Comparison of ENCODE assay signal across 16 cellular contexts in the genomic region with DNA sequence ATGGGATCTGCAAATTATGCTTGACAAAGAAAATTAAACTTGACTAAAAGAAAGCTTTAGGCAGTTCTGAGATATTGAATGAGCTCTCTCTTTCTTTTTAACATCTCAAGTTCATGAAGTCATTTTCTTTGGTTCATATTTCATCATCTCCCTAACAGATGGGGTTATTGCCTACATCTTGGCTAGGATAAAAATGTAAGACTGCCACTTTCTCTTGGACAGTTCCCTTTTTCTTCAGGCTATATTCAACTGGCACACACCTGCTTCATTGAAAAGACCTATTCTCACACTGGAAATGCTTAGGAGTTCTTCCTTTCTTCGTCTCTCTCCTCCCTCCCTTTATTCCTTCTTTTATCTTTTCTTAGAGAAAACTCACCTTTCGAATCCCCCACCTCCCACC.
"Had no signal": no experiment of that assay in that cellular context is flagged by ENCODE, and none has a peak within 500 bp of the region (broad histone marks: within the 10 kb centered on the region; RNA-seq: fewer than 3 reads in every experiment).

No MANE protein-coding gene starts in this region.

- DNase-seq: activated CD4-positive, alpha-beta T cell treated with anti-CD3 and anti-CD28 coated beads for 4 hours; activated CD8-positive, alpha-beta memory T cell treated with anti-CD3 and anti-CD28 coated beads, Interleukin-2, amount 50 U/mL, for 4 hours; activated CD8-positive, alpha-beta T cell treated with anti-CD3 and anti-CD28 coated beads for 36 hours; activated gamma-delta T cell treated with Interleukin-2 at 50 U/mL for 16 hours; activated naive CD4-positive, alpha-beta T cell treated with anti-CD3 and anti-CD28 coated beads, Interleukin-2, amount 50 U/mL, for 16 hours; activated T-cell treated with anti-CD3 and anti-CD28 coated beads, Interleukin-2, amount 50 U/mL, for 72 hours; cerebellar nuclear complex; NCI-H1048; NCI-H1417; NCI-H1930; OCI-M1; RPMI8226; SHP77 had no signal

- ATAC-seq: activated CD4-positive, CD25-positive, alpha-beta regulatory T cell treated with anti-CD3 and anti-CD28 coated beads, Interleukin-2, amount 50 U/mL, for 24 hours; activated CD8-positive, alpha-beta T cell treated with anti-CD3 and anti-CD28 coated beads for 36 hours; activated T-cell treated with anti-CD3 and anti-CD28 coated beads, Interleukin-2, amount 50 U/mL, for 72 hours; HepG2; Panc1 had no signal
